ENCODE assay signal across 2 cellular contexts in the genomic region with DNA sequence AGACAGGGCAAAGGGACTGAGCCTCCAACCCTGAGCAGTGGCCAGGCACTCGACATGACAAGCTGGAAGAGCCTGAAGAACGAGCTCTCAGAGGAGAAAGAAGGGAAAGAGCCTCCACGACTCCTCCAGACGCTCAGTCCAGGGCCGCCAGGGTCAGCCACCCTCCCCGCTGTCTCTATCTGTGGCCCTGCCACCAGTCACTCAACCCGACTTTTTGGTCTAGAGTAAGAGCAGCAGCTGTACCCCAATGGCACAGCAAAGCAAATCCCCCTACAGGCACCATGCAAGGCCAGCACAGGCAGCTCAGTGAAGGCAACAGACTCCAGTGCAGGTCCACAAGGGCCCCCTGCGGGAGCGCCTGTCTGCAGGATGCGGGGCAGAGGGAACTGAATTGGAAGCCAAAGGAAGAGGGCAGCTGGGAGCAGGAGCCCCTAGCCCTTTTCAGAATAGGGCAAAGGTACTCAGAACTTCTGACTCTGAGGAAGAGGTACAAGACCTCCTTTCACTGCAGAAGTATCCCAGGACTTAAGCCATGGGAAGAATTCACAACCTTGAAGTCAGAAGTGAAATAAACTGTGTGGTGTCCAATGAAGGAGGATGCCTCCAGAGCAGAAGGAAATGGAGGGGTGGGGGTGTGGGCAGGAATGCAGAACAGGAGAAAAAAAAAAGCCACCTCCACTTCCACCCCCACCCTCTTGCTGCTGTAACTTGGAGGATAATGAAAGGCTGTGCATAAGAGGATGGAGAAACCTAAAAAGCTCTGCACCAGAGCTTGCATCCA.
TF ChIP-seq lines count a peak whose summit lies in the region.

No MANE protein-coding gene starts in this region.

TF ChIP-seq in HEK293, 187 proteins besides CTCF, POLR2A, EP300 and RAD21:
- TF ChIP-seq EGR2 (tag by site-specific recombination; IDR thresholded peaks at IDR 0.05; ENCODE audit: low read depth) = peak; percentile 69; the same call in 1 of the 2 replicates
- no peak for TF ChIP-seq GLI4 (tag by site-specific recombination; IDR thresholded peaks at IDR 0.05)
- peak; percentile 56 for TF ChIP-seq ZFHX2 (tag by site-specific recombination; conservative IDR thresholded peaks at IDR 0.05)
- TF ChIP-seq, protein P1, sequence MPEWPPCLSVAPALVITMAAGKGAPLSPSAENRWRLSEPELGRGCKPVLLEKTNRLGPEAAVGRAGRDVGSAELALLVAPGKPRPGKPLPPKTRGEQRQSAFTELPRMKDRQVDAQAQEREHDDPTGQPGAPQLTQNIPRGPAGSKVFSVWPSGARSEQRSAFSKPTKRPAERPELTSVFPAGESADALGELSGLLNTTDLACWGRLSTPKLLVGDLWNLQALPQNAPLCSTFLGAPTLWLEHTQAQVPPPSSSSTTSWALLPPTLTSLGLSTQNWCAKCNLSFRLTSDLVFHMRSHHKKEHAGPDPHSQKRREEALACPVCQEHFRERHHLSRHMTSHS (tag by site-specific recombination; IDR thresholded peaks at IDR 0.05) = no peak
TF ChIP-seq in HEK293: peak in this region for 2.

TF ChIP-seq in GM12878, 131 proteins besides CTCF, POLR2A, EP300 and RAD21:
- TF ChIP-seq SIX5 (IDR thresholded peaks at IDR 0.05; ENCODE audit: low read depth, low read length, severe bottlenecking) = no peak
- TF ChIP-seq POLR2AphosphoS2 (IDR thresholded peaks at IDR 0.05; ENCODE audit: low read depth, low read length) = peak; percentile 69; the same call in 1 of the 2 replicates
- TF ChIP-seq HDAC2 (IDR thresholded peaks at IDR 0.05) = no peak
- no peak for TF ChIP-seq STAT3 (IDR thresholded peaks at IDR 0.05; ENCODE audit: low read depth, low read length)
- no peak for TF ChIP-seq KAT2A (conservative IDR thresholded peaks at IDR 0.05; ENCODE audit: control insufficient read depth, low read depth, low read length)
- TF ChIP-seq PAX5 (IDR thresholded peaks at IDR 0.05; ENCODE audit: borderline replicate concordance, low read depth, low read length) = no peak
- TF ChIP-seq ZNF274 (IDR thresholded peaks at IDR 0.05; ENCODE audit: insufficient read depth, insufficient read length) = no peak
- TF ChIP-seq, protein P2, sequence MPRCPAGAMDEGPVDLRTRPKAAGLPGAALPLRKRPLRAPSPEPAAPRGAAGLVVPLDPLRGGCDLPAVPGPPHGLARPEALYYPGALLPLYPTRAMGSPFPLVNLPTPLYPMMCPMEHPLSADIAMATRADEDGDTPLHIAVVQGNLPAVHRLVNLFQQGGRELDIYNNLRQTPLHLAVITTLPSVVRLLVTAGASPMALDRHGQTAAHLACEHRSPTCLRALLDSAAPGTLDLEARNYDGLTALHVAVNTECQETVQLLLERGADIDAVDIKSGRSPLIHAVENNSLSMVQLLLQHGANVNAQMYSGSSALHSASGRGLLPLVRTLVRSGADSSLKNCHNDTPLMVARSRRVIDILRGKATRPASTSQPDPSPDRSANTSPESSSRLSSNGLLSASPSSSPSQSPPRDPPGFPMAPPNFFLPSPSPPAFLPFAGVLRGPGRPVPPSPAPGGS (IDR thresholded peaks at IDR 0.05; ENCODE audit: borderline replicate concordance, insufficient read depth, low read depth, low read length, poor library complexity, severe bottlenecking) = no peak
